1 cellular context compared by ENCODE assay signal in genomic region chr7:106679153-106679931, GRCh38.
A peak's percentile ranks its signal among the peaks of the same experiment; 100 is the strongest.
TF ChIP-seq lines count a peak whose summit lies in the region.

No MANE protein-coding gene starts in this region.

TF ChIP-seq in SK-N-SH, 30 proteins besides CTCF, POLR2A, EP300 and RAD21 (continued from another document):
- TF ChIP-seq REST (IDR thresholded peaks at IDR 0.05; ENCODE audit: low read depth, low read length) (no peak), FOXJ3 (CRISPR knock-in tag; IDR thresholded peaks at IDR 0.05) (no peak), TEAD4 (IDR thresholded peaks at IDR 0.05; ENCODE audit: borderline replicate concordance, insufficient read depth) (no peak), USF2 (IDR thresholded peaks at IDR 0.05; ENCODE audit: borderline replicate concordance, low read depth, low read length) (no peak), PBX3 (IDR thresholded peaks at IDR 0.05) (peak; percentile 52; the same call in 1 of the 2 replicates), RCOR1 (IDR thresholded peaks at IDR 0.05; ENCODE audit: low read length) (no peak), EZH2phosphoT487 (IDR thresholded peaks at IDR 0.05; ENCODE audit: borderline replicate concordance, low read depth) (no peak), POLR2AphosphoS5 (IDR thresholded peaks at IDR 0.05; ENCODE audit: low read depth, low read length) (no peak)
